Comparison of ENCODE assay signal across 22 cellular contexts in the genomic region with DNA sequence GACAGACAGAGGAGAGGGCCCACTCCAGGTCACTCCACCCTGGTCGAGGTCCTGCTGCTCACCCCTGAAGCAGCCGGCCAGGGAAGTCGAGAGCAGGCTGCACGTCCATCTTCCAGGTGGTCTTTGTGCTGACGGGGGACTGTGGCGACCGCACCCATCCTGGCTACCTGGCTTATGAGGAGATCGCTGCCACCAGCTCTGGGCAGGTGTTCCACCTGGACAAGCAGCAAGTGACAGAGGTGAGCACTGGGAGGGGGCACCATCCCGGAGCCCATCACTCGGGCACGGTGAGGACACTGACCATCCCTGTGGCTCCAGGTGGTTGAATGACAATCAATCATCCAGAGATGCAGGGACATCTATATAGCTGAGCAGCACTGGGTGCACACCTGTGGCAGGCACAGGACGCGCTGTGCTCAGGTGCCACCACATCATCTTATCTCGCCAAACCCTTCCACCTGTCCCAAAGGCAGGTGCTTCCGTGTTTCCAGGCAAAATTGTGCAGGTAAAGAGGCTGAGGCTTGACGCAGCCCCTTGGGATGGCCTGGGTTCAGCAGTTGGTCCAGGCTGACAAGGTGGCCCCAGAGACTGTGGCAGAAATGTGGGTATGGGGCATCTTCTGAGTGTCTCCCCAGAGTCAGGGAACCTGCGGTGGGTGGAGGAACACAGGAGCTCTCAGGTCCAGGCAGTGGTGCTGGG. TPM values are rescaled to one million over a fixed set of nuclear protein-coding genes. Genes with fewer than 3 reads are reported as not detected.
"Had no signal": no experiment of that assay in that cellular context is flagged by ENCODE, and none has a peak within 500 bp of the region (broad histone marks: within the 10 kb centered on the region; RNA-seq: fewer than 3 reads in every experiment).

No MANE protein-coding gene starts in this region.

- H3K36me3 ChIP-seq: adrenal gland, breast epithelium, prostate gland, spleen had no signal

- H3K4me3 Mint-ChIP-seq: activated naive CD4-positive, alpha-beta T cell treated with anti-CD3 and anti-CD28 coated beads, Interleukin-2, amount 50 U/mL, for 24 hours; nephron; stimulated activated naive B cell treated with anti-CD40 and anti-IgM and Interleukin-4, amounts not matched to agents 10 μg/mL and 1 μg/mL and 100 μg/mL, for 72 hours had no signal

- H3K36me3 Mint-ChIP-seq: activated naive CD4-positive, alpha-beta T cell treated with anti-CD3 and anti-CD28 coated beads, Interleukin-2, amount 50 U/mL, for 24 hours; stimulated activated naive B cell treated with anti-CD40 and anti-IgM and Interleukin-4, amounts not matched to agents 10 μg/mL and 1 μg/mL and 100 μg/mL, for 72 hours had no signal

- H3K27ac ChIP-seq: adrenal gland, breast epithelium, prostate gland, spleen had no signal

- H3K9me3 Mint-ChIP-seq: activated naive CD4-positive, alpha-beta T cell treated with anti-CD3 and anti-CD28 coated beads, Interleukin-2, amount 50 U/mL, for 24 hours; nephron; stimulated activated naive B cell treated with anti-CD40 and anti-IgM and Interleukin-4, amounts not matched to agents 10 μg/mL and 1 μg/mL and 100 μg/mL, for 72 hours had no signal

- H3K4me1 ChIP-seq: breast epithelium, prostate gland had no signal

- DNase-seq: activated CD4-positive, alpha-beta T cell treated with anti-CD3 and anti-CD28 coated beads for 1 hour; activated CD8-positive, alpha-beta memory T cell treated with anti-CD3 and anti-CD28 coated beads for 24 hours; activated CD8-positive, alpha-beta memory T cell treated with anti-CD3 and anti-CD28 coated beads, Interleukin-2, amount 50 U/mL, for 48 hours; activated effector memory CD4-positive, alpha-beta T cell treated with anti-CD3 and anti-CD28 coated beads, Interleukin-2, amount 50 U/mL, for 16 hours; activated T-cell treated with anti-CD3 and anti-CD28 coated beads, Interleukin-2, amount 50 U/mL, for 48 hours; adrenal gland; cerebellar nuclear complex; effector CD4-positive, alpha-beta T cell; foreskin melanocyte; kidney glomerular epithelial cell; nucleus accumbens; stimulated activated CD4-positive, alpha-beta T cell treated with anti-CD3 and anti-CD28 coated beads, Interleukin-4, amount 100 ng/mL, for 4 hours; stimulated activated naive B cell treated with anti-CD40 and anti-IgM and Interleukin-4, amounts not matched to agents 10 μg/mL and 1 μg/mL and 100 μg/mL, for 72 hours; T1000 had no signal

- H3K27ac Mint-ChIP-seq: activated naive CD4-positive, alpha-beta T cell treated with anti-CD3 and anti-CD28 coated beads, Interleukin-2, amount 50 U/mL, for 24 hours; nephron; stimulated activated naive B cell treated with anti-CD40 and anti-IgM and Interleukin-4, amounts not matched to agents 10 μg/mL and 1 μg/mL and 100 μg/mL, for 72 hours had no signal

- H3K9me3 ChIP-seq: adrenal gland, breast epithelium, prostate gland, spleen had no signal

- ATAC-seq: sciatic nerve; stimulated activated naive B cell treated with anti-CD40 and anti-IgM and Interleukin-4, amounts not matched to agents 10 μg/mL and 1 μg/mL and 100 μg/mL, for 72 hours had no signal

- H3K4me1 Mint-ChIP-seq: activated naive CD4-positive, alpha-beta T cell treated with anti-CD3 and anti-CD28 coated beads, Interleukin-2, amount 50 U/mL, for 24 hours; stimulated activated naive B cell treated with anti-CD40 and anti-IgM and Interleukin-4, amounts not matched to agents 10 μg/mL and 1 μg/mL and 100 μg/mL, for 72 hours had no signal

- H3K4me3 ChIP-seq: adrenal gland, breast epithelium, prostate gland, spleen had no signal

RNA-seq across cellular contexts. Expression of gene HMCN2, which starts 20.7 kb away (rescaled TPM):
- total RNA-seq: T-helper 1 cell treated with Interleukin-12 subunit alpha and Interleukin-12 subunit beta and Interleukin-4 antibody, amounts not matched to agents 30 ng/mL and 1 ng/mL, for 36 hours had no signal
- polyA plus RNA-seq: fibroblast of lung had no signal
